In the genomic region with DNA sequence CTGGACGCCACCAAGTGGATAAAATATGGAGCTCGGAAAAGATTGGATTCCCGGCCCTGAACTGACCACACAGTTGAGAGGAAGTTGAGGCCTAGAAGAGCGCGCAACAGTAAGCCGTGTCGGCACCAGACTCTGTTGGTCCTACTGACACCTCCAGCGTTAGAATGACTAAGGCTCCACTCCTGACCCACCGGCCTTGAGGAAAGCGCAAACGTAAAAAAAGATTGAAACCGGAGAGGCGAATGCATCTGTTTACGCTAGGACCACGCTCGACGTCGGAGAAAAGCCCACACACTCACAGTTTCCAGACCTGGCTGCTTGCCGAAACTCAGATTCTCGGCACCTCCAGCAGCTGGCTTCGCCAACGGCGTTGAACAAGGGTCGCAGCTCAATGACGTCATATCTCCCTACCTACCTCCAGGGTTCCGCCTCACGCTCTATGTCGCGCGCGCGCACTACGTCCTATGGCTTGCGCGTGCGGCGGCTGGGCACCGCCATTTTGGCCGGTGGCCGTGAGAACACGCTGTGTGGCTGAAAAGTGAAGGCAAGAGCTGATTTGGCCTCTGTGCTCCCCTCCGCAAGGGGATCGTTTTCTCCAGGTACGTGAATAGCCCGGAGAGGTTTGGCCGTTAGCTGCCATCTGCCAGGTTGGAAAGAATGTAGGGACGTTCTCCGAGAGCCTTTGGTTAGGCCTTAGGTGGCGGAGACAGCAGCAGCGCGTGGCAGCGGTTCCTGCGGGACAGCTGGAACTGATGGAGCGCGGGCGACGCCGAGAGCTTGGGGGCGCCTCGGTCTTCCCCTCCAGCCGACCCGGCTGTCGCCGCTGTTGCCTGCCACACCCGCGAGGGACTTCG, we compare ENCODE assay signal across 2 cellular contexts.
TF ChIP-seq lines count a peak whose summit lies in the region.

A gene (plus strand): TSS at position 491 of the 854 bp plus-strand sequence. CDS start 6,102 bp downstream, outside the sequence.
A gene with protein sequence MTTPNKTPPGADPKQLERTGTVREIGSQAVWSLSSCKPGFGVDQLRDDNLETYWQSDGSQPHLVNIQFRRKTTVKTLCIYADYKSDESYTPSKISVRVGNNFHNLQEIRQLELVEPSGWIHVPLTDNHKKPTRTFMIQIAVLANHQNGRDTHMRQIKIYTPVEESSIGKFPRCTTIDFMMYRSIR (minus strand): TSS at position 376 of the 854 bp plus-strand sequence. CDS start 2,097 bp downstream, outside the sequence.

TF ChIP-seq in IMR-90, 13 proteins besides CTCF, POLR2A, EP300 and RAD21:
- peak; percentile 41 for TF ChIP-seq SMC3 (IDR thresholded peaks at IDR 0.05; ENCODE audit: low read depth, low read length)
- TF ChIP-seq MAZ (IDR thresholded peaks at IDR 0.05; ENCODE audit: borderline replicate concordance, low read depth, low read length): peak; percentile 19; the same call in 1 of the 2 replicates
- TF ChIP-seq CHD1 (IDR thresholded peaks at IDR 0.05; ENCODE audit: low read depth, low read length): peak; percentile 22; the same call in 1 of the 2 replicates
- peak; percentile 99 for TF ChIP-seq MXI1 (IDR thresholded peaks at IDR 0.05; ENCODE audit: borderline replicate concordance, low read depth, low read length)
- TF ChIP-seq, protein P1, sequence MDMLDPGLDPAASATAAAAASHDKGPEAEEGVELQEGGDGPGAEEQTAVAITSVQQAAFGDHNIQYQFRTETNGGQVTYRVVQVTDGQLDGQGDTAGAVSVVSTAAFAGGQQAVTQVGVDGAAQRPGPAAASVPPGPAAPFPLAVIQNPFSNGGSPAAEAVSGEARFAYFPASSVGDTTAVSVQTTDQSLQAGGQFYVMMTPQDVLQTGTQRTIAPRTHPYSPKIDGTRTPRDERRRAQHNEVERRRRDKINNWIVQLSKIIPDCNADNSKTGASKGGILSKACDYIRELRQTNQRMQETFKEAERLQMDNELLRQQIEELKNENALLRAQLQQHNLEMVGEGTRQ (IDR thresholded peaks at IDR 0.05; ENCODE audit: low read depth, low read length): peak; percentile 20; the same call in 1 of the 2 replicates
- TF ChIP-seq RFX5 (IDR thresholded peaks at IDR 0.05; ENCODE audit: low read depth, low read length): no peak
- TF ChIP-seq CEBPB (IDR thresholded peaks at IDR 0.05; ENCODE audit: low read depth, low read length): peak; percentile 28; the same call in 1 of the 2 replicates
- TF ChIP-seq, protein P2, sequence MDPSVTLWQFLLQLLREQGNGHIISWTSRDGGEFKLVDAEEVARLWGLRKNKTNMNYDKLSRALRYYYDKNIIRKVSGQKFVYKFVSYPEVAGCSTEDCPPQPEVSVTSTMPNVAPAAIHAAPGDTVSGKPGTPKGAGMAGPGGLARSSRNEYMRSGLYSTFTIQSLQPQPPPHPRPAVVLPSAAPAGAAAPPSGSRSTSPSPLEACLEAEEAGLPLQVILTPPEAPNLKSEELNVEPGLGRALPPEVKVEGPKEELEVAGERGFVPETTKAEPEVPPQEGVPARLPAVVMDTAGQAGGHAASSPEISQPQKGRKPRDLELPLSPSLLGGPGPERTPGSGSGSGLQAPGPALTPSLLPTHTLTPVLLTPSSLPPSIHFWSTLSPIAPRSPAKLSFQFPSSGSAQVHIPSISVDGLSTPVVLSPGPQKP (IDR thresholded peaks at IDR 0.05; ENCODE audit: borderline replicate concordance, low read depth, low read length): no peak
- TF ChIP-seq BHLHE40 (IDR thresholded peaks at IDR 0.05; ENCODE audit: low read depth, low read length): peak; percentile 91
- no peak for TF ChIP-seq FOS (IDR thresholded peaks at IDR 0.05; ENCODE audit: low read depth, low read length)

TF ChIP-seq in endothelial cell of umbilical vein, 7 proteins besides CTCF, POLR2A, EP300 and RAD21:
- TF ChIP-seq FOS (IDR thresholded peaks at IDR 0.05; ENCODE audit: borderline replicate concordance, insufficient read depth, low read length): no peak
- peak; percentile 92 for TF ChIP-seq JUN (IDR thresholded peaks at IDR 0.05; ENCODE audit: borderline replicate concordance, insufficient read depth, insufficient read length, low read depth)
- TF ChIP-seq, protein P3, sequence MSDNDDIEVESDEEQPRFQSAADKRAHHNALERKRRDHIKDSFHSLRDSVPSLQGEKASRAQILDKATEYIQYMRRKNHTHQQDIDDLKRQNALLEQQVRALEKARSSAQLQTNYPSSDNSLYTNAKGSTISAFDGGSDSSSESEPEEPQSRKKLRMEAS (IDR thresholded peaks at IDR 0.05; ENCODE audit: insufficient read depth, insufficient read length): peak; percentile 90
- peak; percentile 95 for TF ChIP-seq POLR2AphosphoS5 (IDR thresholded peaks at IDR 0.05; ENCODE audit: insufficient read depth, low read depth, low read length)
- no peak for TF ChIP-seq MYC (IDR thresholded peaks at IDR 0.05; ENCODE audit: low read depth, low read length)
- TF ChIP-seq GATA2 (IDR thresholded peaks at IDR 0.05; ENCODE audit: insufficient read depth, insufficient read length, low read depth, low read length): no peak
- TF ChIP-seq EZH2 (IDR thresholded peaks at IDR 0.05; ENCODE audit: borderline replicate concordance, low read depth, low read length, severe bottlenecking): no peak
TF ChIP-seq in endothelial cell of umbilical vein: peak in this region for 3.
